Comparison of ENCODE assay signal across 1 cellular context in genomic region chr6:1182722-1183521, GRCh38.
TF ChIP-seq lines count a peak whose summit lies in the region.

No MANE protein-coding gene starts in this region.

TF ChIP-seq in HepG2, 621 proteins besides CTCF, POLR2A, EP300 and RAD21 (continued from another document and continues in another):
- TF ChIP-seq, protein P1, sequence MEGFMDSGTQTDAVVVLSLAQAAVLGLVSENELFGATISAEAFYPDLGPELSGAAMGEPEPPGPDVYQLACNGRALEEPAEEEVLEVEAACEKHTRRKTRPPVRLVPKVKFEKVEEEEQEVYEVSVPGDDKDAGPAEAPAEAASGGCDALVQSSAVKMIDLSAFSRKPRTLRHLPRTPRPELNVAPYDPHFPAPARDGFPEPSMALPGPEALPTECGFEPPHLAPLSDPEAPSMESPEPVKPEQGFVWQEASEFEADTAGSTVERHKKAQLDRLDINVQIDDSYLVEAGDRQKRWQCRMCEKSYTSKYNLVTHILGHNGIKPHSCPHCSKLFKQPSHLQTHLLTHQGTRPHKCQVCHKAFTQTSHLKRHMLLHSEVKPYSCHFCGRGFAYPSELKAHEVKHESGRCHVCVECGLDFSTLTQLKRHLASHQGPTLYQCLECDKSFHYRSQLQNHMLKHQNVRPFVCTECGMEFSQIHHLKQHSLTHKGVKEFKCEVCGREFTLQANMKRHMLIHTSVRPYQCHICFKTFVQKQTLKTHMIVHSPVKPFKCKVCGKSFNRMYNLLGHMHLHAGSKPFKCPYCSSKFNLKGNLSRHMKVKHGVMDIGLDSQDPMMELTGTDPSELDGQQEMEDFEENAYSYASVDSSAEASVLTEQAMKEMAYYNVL (CRISPR knock-in tag; IDR thresholded peaks at IDR 0.05; ENCODE audit: borderline replicate concordance), result peak; percentile 60; the same call in 1 of the 2 replicates
- no peak for TF ChIP-seq U2AF2 (IDR thresholded peaks at IDR 0.05; ENCODE audit: low read depth, low read length)
- peak; percentile 31 for TF ChIP-seq STAG1 (CRISPR knock-in tag; IDR thresholded peaks at IDR 0.05)
- TF ChIP-seq MEIS1 (CRISPR knock-in tag; IDR thresholded peaks at IDR 0.05; ENCODE audit: borderline replicate concordance), result peak; percentile 60; the same call in 1 of the 2 replicates
- TF ChIP-seq NR2F6 (IDR thresholded peaks at IDR 0.05), result peak; percentile 75
- peak; percentile 65; the same call in 1 of the 2 replicates for TF ChIP-seq NR2F6 (CRISPR knock-in tag; IDR thresholded peaks at IDR 0.05)
- TF ChIP-seq FOXJ3 (CRISPR knock-in tag; IDR thresholded peaks at IDR 0.05; ENCODE audit: borderline replicate concordance), result peak; percentile 63; the same call in 1 of the 2 replicates
- no peak for TF ChIP-seq PRMT3 (CRISPR knock-in tag; IDR thresholded peaks at IDR 0.05; ENCODE audit: borderline replicate concordance, low read depth)
- peak; percentile 46; the same call in 1 of the 2 replicates for TF ChIP-seq MED1 (CRISPR knock-in tag; IDR thresholded peaks at IDR 0.05)
- TF ChIP-seq, protein P2, sequence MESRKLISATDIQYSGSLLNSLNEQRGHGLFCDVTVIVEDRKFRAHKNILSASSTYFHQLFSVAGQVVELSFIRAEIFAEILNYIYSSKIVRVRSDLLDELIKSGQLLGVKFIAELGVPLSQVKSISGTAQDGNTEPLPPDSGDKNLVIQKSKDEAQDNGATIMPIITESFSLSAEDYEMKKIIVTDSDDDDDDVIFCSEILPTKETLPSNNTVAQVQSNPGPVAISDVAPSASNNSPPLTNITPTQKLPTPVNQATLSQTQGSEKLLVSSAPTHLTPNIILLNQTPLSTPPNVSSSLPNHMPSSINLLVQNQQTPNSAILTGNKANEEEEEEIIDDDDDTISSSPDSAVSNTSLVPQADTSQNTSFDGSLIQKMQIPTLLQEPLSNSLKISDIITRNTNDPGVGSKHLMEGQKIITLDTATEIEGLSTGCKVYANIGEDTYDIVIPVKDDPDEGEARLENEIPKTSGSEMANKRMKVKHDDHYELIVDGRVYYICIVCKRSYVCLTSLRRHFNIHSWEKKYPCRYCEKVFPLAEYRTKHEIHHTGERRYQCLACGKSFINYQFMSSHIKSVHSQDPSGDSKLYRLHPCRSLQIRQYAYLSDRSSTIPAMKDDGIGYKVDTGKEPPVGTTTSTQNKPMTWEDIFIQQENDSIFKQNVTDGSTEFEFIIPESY (CRISPR knock-in tag; IDR thresholded peaks at IDR 0.05), result peak; percentile 66; the same call in 1 of the 2 replicates
- TF ChIP-seq TARDBP (CRISPR knock-in tag; IDR thresholded peaks at IDR 0.05), result peak; percentile 78; the same call in 1 of the 2 replicates
- no peak for TF ChIP-seq MLLT10 (CRISPR knock-in tag; IDR thresholded peaks at IDR 0.05)
- TF ChIP-seq TEF (CRISPR knock-in tag; IDR thresholded peaks at IDR 0.05), result peak; percentile 85; the same call in 1 of the 2 replicates
- 0 out of 2 replicates have a peak, but pooled peaks have one; percentile 35 for TF ChIP-seq BRF2 (CRISPR knock-in tag; IDR thresholded peaks at IDR 0.05)
- 0 out of 2 replicates have a peak, but pooled peaks have one; percentile 58 for TF ChIP-seq KLF6 (CRISPR knock-in tag; IDR thresholded peaks at IDR 0.05)
- TF ChIP-seq, protein P3, sequence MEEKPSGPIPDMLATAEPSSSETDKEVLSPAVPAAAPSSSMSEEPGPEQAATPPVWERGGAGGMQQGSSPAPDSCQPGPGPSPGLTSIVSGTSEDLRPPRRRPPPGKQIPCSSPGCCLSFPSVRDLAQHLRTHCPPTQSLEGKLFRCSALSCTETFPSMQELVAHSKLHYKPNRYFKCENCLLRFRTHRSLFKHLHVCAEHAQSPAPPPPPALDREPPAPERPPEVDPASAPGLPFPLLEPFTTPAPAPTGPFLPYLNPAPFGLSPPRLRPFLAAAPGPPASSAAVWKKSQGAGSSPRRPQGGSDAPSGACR (CRISPR knock-in tag; IDR thresholded peaks at IDR 0.05), result no peak
- 0 out of 2 replicates have a peak, but pooled peaks have one; percentile 43 for TF ChIP-seq ZNF614 (CRISPR knock-in tag; IDR thresholded peaks at IDR 0.05; ENCODE audit: borderline replicate concordance)
- TF ChIP-seq DPF2 (CRISPR knock-in tag; IDR thresholded peaks at IDR 0.05; ENCODE audit: borderline replicate concordance, low read depth), result peak; percentile 59; the same call in 1 of the 2 replicates
- peak; percentile 83 for TF ChIP-seq CEBPB (IDR thresholded peaks at IDR 0.05; ENCODE audit: borderline replicate concordance, low read depth, low read length)
- TF ChIP-seq, protein P4, sequence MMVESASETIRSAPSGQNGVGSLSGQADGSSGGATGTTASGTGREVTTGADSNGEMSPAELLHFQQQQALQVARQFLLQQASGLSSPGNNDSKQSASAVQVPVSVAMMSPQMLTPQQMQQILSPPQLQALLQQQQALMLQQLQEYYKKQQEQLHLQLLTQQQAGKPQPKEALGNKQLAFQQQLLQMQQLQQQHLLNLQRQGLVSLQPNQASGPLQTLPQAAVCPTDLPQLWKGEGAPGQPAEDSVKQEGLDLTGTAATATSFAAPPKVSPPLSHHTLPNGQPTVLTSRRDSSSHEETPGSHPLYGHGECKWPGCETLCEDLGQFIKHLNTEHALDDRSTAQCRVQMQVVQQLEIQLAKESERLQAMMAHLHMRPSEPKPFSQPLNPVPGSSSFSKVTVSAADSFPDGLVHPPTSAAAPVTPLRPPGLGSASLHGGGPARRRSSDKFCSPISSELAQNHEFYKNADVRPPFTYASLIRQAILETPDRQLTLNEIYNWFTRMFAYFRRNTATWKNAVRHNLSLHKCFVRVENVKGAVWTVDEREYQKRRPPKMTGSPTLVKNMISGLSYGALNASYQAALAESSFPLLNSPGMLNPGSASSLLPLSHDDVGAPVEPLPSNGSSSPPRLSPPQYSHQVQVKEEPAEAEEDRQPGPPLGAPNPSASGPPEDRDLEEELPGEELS (CRISPR knock-in tag; IDR thresholded peaks at IDR 0.05), result peak; percentile 60
- TF ChIP-seq CREM (IDR thresholded peaks at IDR 0.05), result peak; percentile 61; the same call in 1 of the 2 replicates
- TF ChIP-seq CREM (CRISPR knock-in tag; IDR thresholded peaks at IDR 0.05), result no peak
- 0 out of 2 replicates have a peak, but pooled peaks have one; percentile 61 for TF ChIP-seq MEF2D (CRISPR knock-in tag; IDR thresholded peaks at IDR 0.05)
- TF ChIP-seq PITX1 (CRISPR knock-in tag; IDR thresholded peaks at IDR 0.05), result peak; percentile 85
- TF ChIP-seq ZNF317 (CRISPR knock-in tag; IDR thresholded peaks at IDR 0.05), result 0 out of 2 replicates have a peak, but pooled peaks have one; percentile 20
- TF ChIP-seq ZMYM4 (CRISPR knock-in tag; IDR thresholded peaks at IDR 0.05), result peak; percentile 77
- TF ChIP-seq, protein P5, sequence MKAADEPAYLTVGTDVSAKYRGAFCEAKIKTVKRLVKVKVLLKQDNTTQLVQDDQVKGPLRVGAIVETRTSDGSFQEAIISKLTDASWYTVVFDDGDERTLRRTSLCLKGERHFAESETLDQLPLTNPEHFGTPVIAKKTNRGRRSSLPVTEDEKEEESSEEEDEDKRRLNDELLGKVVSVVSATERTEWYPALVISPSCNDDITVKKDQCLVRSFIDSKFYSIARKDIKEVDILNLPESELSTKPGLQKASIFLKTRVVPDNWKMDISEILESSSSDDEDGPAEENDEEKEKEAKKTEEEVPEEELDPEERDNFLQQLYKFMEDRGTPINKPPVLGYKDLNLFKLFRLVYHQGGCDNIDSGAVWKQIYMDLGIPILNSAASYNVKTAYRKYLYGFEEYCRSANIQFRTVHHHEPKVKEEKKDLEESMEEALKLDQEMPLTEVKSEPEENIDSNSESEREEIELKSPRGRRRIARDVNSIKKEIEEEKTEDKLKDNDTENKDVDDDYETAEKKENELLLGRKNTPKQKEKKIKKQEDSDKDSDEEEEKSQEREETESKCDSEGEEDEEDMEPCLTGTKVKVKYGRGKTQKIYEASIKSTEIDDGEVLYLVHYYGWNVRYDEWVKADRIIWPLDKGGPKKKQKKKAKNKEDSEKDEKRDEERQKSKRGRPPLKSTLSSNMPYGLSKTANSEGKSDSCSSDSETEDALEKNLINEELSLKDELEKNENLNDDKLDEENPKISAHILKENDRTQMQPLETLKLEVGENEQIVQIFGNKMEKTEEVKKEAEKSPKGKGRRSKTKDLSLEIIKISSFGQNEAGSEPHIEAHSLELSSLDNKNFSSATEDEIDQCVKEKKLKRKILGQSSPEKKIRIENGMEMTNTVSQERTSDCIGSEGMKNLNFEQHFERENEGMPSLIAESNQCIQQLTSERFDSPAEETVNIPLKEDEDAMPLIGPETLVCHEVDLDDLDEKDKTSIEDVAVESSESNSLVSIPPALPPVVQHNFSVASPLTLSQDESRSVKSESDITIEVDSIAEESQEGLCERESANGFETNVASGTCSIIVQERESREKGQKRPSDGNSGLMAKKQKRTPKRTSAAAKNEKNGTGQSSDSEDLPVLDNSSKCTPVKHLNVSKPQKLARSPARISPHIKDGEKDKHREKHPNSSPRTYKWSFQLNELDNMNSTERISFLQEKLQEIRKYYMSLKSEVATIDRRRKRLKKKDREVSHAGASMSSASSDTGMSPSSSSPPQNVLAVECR (CRISPR knock-in tag; IDR thresholded peaks at IDR 0.05; ENCODE audit: borderline replicate concordance), result peak; percentile 23; the same call in 1 of the 2 replicates
- TF ChIP-seq GATAD2A (CRISPR knock-in tag; IDR thresholded peaks at IDR 0.05), result peak; percentile 91
- TF ChIP-seq, protein P6, sequence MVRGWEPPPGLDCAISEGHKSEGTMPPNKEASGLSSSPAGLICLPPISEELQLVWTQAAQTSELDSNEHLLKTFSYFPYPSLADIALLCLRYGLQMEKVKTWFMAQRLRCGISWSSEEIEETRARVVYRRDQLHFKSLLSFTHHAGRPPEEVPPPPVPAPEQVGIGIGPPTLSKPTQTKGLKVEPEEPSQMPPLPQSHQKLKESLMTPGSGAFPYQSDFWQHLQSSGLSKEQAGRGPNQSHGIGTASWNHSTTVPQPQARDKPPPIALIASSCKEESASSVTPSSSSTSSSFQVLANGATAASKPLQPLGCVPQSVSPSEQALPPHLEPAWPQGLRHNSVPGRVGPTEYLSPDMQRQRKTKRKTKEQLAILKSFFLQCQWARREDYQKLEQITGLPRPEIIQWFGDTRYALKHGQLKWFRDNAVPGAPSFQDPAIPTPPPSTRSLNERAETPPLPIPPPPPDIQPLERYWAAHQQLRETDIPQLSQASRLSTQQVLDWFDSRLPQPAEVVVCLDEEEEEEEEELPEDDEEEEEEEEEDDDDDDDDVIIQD (CRISPR knock-in tag; IDR thresholded peaks at IDR 0.05; ENCODE audit: low read depth), result peak; percentile 24; the same call in 1 of the 2 replicates
- peak; percentile 89 for TF ChIP-seq HNF4A (CRISPR knock-in tag; IDR thresholded peaks at IDR 0.05)
- 0 out of 2 replicates have a peak, but pooled peaks have one; percentile 36 for TF ChIP-seq KAT8 (CRISPR knock-in tag; IDR thresholded peaks at IDR 0.05)
- peak; percentile 70 for TF ChIP-seq KAT2B (IDR thresholded peaks at IDR 0.05; ENCODE audit: borderline replicate concordance, low read depth, low read length)
- no peak for TF ChIP-seq SOX6 (IDR thresholded peaks at IDR 0.05)
- TF ChIP-seq SOX6 (CRISPR knock-in tag; IDR thresholded peaks at IDR 0.05), result peak; percentile 91
- TF ChIP-seq ZNF660 (CRISPR knock-in tag; IDR thresholded peaks at IDR 0.05; ENCODE audit: borderline replicate concordance, low read depth), result no peak
- TF ChIP-seq HOXA3 (CRISPR knock-in tag; IDR thresholded peaks at IDR 0.05), result peak; percentile 58; the same call in 1 of the 2 replicates
- TF ChIP-seq GFI1 (CRISPR knock-in tag; IDR thresholded peaks at IDR 0.05; ENCODE audit: borderline replicate concordance), result peak; percentile 61; the same call in 1 of the 2 replicates
- peak; percentile 57 for TF ChIP-seq RARA (CRISPR knock-in tag; IDR thresholded peaks at IDR 0.05)
